Comparison of ENCODE assay signal across 18 cellular contexts in the genomic region with DNA sequence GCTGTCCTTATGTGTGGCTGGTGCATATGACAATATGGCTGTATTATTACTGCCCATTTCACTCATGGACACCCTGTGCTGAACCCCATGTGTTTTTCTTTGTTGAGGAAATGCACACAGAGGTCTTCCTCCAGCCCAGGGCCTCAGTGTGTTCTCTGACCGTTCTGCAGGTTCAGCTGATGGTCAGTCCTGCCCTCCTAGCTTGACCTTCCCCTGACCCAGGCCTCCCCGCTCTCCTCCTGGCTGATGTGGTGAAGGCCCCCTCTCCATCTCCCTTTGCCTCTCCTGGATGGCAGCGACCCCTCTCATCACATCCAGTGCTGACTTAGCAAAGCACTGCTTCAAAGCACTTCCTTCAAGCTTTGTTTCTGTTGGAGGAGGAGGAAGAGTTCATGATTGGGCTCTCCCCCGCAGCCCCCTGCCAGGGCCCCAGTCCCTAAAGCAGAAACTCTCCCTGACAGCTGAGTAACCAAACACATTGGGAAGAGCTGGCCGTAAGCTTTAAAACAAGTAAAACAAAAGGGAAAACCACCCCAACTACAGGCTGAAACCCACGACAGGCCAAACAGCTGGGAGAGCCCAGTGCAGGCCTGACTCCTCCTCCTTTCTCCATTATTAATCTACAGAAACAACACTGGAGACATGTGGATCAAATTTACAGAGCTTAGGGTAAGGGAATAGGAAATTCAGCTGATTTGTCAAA.
DNase-seq lines count a peak whose midpoint lies in the region; ATAC-seq, FAIRE-seq and TF ChIP-seq lines count a peak whose summit lies in the region.
"Had no signal": no experiment of that assay in that cellular context is flagged by ENCODE, and none has a peak within 500 bp of the region (broad histone marks: within the 10 kb centered on the region; RNA-seq: fewer than 3 reads in every experiment).

No MANE protein-coding gene starts in this region.

- peak overlapping the region; percentile 38 for H3K4me2 ChIP-seq in HepG2 (ENCODE audit: low read depth, low read length)

- H3K36me3 Mint-ChIP-seq in T-helper 2 cell treated with Interferon-gamma antibody and Interleukin-4, amounts not matched to agents 5 μg/mL and 100 μg/mL, for 36 hours (ENCODE audit: low read depth): no peaks in the 10 kb centered on the region
- H3K36me3 Mint-ChIP-seq in type B pancreatic cell: peaks cover 5% of the 10 kb centered on the region
- H3K36me3 Mint-ChIP-seq: natural killer cell treated with Interleukin-12 subunit alpha and Interleukin-12 subunit beta and Interleukin-15 and Interleukin-18, amount 100 ng/mL, for 72 hours had no signal

- no peak for TF ChIP-seq POLR2A in HepG2 (IDR thresholded peaks at IDR 0.05; ENCODE audit: insufficient read depth in 1 of 2, low read depth in 2 of 2, low read length in 2 of 2)

- H3K27me3 ChIP-seq in HepG2 (ENCODE audit: control insufficient read depth in 1 of 2, insufficient read depth in 2 of 2, low read length in 2 of 2): no peaks in the 10 kb centered on the region
- H3K27me3 ChIP-seq: left lung had no signal

- 33% methylated on average over 6 of the region's 6 CpGs for WGBS in HepG2 (ENCODE audit: low lambda C conversion rate)

- TF ChIP-seq RAD21 in HepG2 (CRISPR knock-in tag; IDR thresholded peaks at IDR 0.05): no peak

- no TSS peak for BruUV-seq in HepG2 (replicated peaks; lab: Mats Ljungman, UMichigan)

- H3K27ac Mint-ChIP-seq in T-helper 2 cell treated with Interferon-gamma antibody and Interleukin-4, amounts not matched to agents 5 μg/mL and 100 μg/mL, for 36 hours: peak overlapping the region; percentile 14
- peak overlapping the region; percentile 76 for H3K27ac Mint-ChIP-seq in type B pancreatic cell

- no peak for TF ChIP-seq EP300 in HepG2 (IDR thresholded peaks at IDR 0.05; ENCODE audit: low read depth in 2 of 2, low read length in 2 of 2)
- no peak for TF ChIP-seq EP300 in HepG2 (CRISPR knock-in tag; IDR thresholded peaks at IDR 0.05; ENCODE audit: borderline replicate concordance)

- no peaks in the 10 kb centered on the region for H4K20me1 ChIP-seq in HepG2 (ENCODE audit: insufficient read depth, low read length)

- peak; percentile 6; the same call in 2 of the 3 replicates for ATAC-seq in HepG2
- no peak for ATAC-seq in HG03469 (IDR thresholded peaks at IDR 0.05; ENCODE audit: unreplicated experiment)
- ATAC-seq: left lung; natural killer cell treated with Interleukin-12 subunit alpha and Interleukin-12 subunit beta and Interleukin-15 and Interleukin-18, amount 100 ng/mL, for 72 hours; stimulated activated naive CD8-positive, alpha-beta T cell treated with anti-CD3 and anti-CD28 coated beads, Interleukin-15, amount 100 ng/mL, for 72 hours had no signal

- TF ChIP-seq CTCF in HepG2 (CRISPR knock-in tag; IDR thresholded peaks at IDR 0.05) (no peak), type B pancreatic cell (conservative IDR thresholded peaks at IDR 0.05) (no peak)

- CTCF ChIA-PET in HepG2 (lab: Yijun Ruan, JAX; ENCODE audit: low intra/inter-chr PET ratio, low total read pairs): no interaction called here

- no peak overlapping the region for H2AFZ ChIP-seq in HepG2 (ENCODE audit: low read length)

- peaks cover 41% of the 10 kb centered on the region for H3K4me1 Mint-ChIP-seq in T-helper 2 cell treated with Interferon-gamma antibody and Interleukin-4, amounts not matched to agents 5 μg/mL and 100 μg/mL, for 36 hours (ENCODE audit: low read depth)
- H3K4me1 Mint-ChIP-seq in type B pancreatic cell (ENCODE audit: unreplicated experiment): peaks cover 59% of the 10 kb centered on the region

- no peak overlapping the region; the same call in 1 of the 2 replicates for H3K9ac ChIP-seq in HepG2 (ENCODE audit: insufficient read depth, low read depth, low read length)

- no peak for DNase-seq in T-helper 2 cell treated with Interferon-gamma antibody and Interleukin-4, amounts not matched to agents 5 μg/mL and 100 μg/mL, for 36 hours (ENCODE audit: low spot score)
- DNase-seq in T-helper 2 cell (no peak), UCSD-AML1 (lab: John Stamatoyannopoulos, UW; ENCODE audit: unreplicated experiment) (peak; percentile 36), HepG2 (ENCODE audit: low spot score) (no peak), type B pancreatic cell (ENCODE audit: extremely low spot score, unreplicated experiment) (no peak), NCI-H524 treated with DMSO at 0.1 percent for 48 hours (lab: John Stamatoyannopoulos, UW) (no peak)
- DNase-seq in activated T-cell treated with anti-CD3 and anti-CD28 coated beads, Interleukin-2, amount 50 U/mL, for 48 hours: no peak
- DNase-seq: activated naive CD4-positive, alpha-beta T cell treated with anti-CD3 and anti-CD28 coated beads, Interleukin-2, amount 50 U/mL, for 16 hours; erythroblast; left lung; NCI-H2081 treated with DMSO at 0.1 percent for 48 hours; NCI-H82; SHP77 treated with DMSO at 0.1 percent for 48 hours; stimulated activated naive CD8-positive, alpha-beta T cell treated with anti-CD3 and anti-CD28 coated beads, Interleukin-15, amount 100 ng/mL, for 72 hours had no signal

- H3K27ac ChIP-seq in HepG2 (ENCODE audit: extremely low read length, insufficient read depth, low read length): peak overlapping the region; percentile 43
- H3K27ac ChIP-seq: left lung, skin epidermis had no signal

- H3K36me3 ChIP-seq in HepG2 (replicated peaks in 1 of 2; ENCODE audit: control insufficient read depth in 1 of 2, insufficient read depth in 2 of 2, low read length in 2 of 2): peaks cover 1 to 14% of the 10 kb centered on the region in 2 experiments; a peak in 4 of 5 replicates
- H3K36me3 ChIP-seq: left lung had no signal

- peaks cover 88% of the 10 kb centered on the region for H3K4me1 ChIP-seq in HepG2 (ENCODE audit: insufficient read depth, low read length)

- H3K79me2 ChIP-seq in HepG2 (ENCODE audit: insufficient read depth, low read length): peaks cover 11% of the 10 kb centered on the region

- no peaks in the 10 kb centered on the region for H3K9me3 ChIP-seq in HepG2 (ENCODE audit: low read length)
- H3K9me3 ChIP-seq: left lung had no signal

- POLR2A ChIA-PET in HepG2 (lab: Yijun Ruan, JAX): interaction anchor here (0.7 to 1.7 kb wide), 6 partner anchors 19 to 151 kb away, joined by 3 to 8 read pairs (median 3); a partner anchor contains a TSS

- no peak for FAIRE-seq in HepG2 (lab: Jason Lieb, UNC)
- FAIRE-seq: GM18507 had no signal

- H3K4me3 ChIP-seq in HepG2 (replicated peaks in 1 of 3; ENCODE audit: insufficient read depth in 1 of 3, low read depth in 2 of 3, low read length in 3 of 3): no peak overlapping the region; a peak in 1 of 6 replicates
- H3K4me3 ChIP-seq: left lung, skin epidermis had no signal

- in situ Hi-C loops in HepG2 (cut with HindIII; ENCODE audit: extremely low pct_ligation_motif_present, low pct_unique_long_range_greater_than_20kb): no loop called here

- no peaks in the 10 kb centered on the region for H3K27me3 Mint-ChIP-seq in T-helper 2 cell treated with Interferon-gamma antibody and Interleukin-4, amounts not matched to agents 5 μg/mL and 100 μg/mL, for 36 hours (ENCODE audit: low read depth)
- no peaks in the 10 kb centered on the region for H3K27me3 Mint-ChIP-seq in type B pancreatic cell

- H3K9me3 Mint-ChIP-seq in T-helper 2 cell treated with Interferon-gamma antibody and Interleukin-4, amounts not matched to agents 5 μg/mL and 100 μg/mL, for 36 hours: no peaks in the 10 kb centered on the region
- H3K9me3 Mint-ChIP-seq in type B pancreatic cell: no peaks in the 10 kb centered on the region
- H3K9me3 Mint-ChIP-seq: natural killer cell treated with Interleukin-12 subunit alpha and Interleukin-12 subunit beta and Interleukin-15 and Interleukin-18, amount 100 ng/mL, for 72 hours; stimulated activated naive CD8-positive, alpha-beta T cell treated with anti-CD3 and anti-CD28 coated beads, Interleukin-15, amount 100 ng/mL, for 72 hours had no signal

- H3K4me3 Mint-ChIP-seq in T-helper 2 cell treated with Interferon-gamma antibody and Interleukin-4, amounts not matched to agents 5 μg/mL and 100 μg/mL, for 36 hours: no peak overlapping the region
- peak overlapping the region; percentile 58 for H3K4me3 Mint-ChIP-seq in type B pancreatic cell
- H3K4me3 Mint-ChIP-seq: natural killer cell treated with Interleukin-12 subunit alpha and Interleukin-12 subunit beta and Interleukin-15 and Interleukin-18, amount 100 ng/mL, for 72 hours; stimulated activated naive CD8-positive, alpha-beta T cell treated with anti-CD3 and anti-CD28 coated beads, Interleukin-15, amount 100 ng/mL, for 72 hours had no signal

- intact Hi-C loops in HepG2 (cut with micrococcal nuclease; ENCODE audit: unreplicated experiment): no loop called here

TF ChIP-seq in HepG2, 621 proteins besides CTCF, POLR2A, EP300 and RAD21 (continues in another document):
- TF ChIP-seq CENPT (CRISPR knock-in tag; IDR thresholded peaks at IDR 0.05; ENCODE audit: low read depth) (no peak), ZNF317 (CRISPR knock-in tag; IDR thresholded peaks at IDR 0.05) (0 out of 2 replicates have a peak, but pooled peaks have one; percentile 30), ZFX (CRISPR knock-in tag; IDR thresholded peaks at IDR 0.05; ENCODE audit: low read depth) (peak; percentile 7; the same call in 1 of the 2 replicates), HDAC1 (CRISPR knock-in tag; IDR thresholded peaks at IDR 0.05) (0 out of 2 replicates have a peak, but pooled peaks have one; percentile 16), RARA (CRISPR knock-in tag; IDR thresholded peaks at IDR 0.05) (peak; percentile 78)
- TF ChIP-seq, protein P1, sequence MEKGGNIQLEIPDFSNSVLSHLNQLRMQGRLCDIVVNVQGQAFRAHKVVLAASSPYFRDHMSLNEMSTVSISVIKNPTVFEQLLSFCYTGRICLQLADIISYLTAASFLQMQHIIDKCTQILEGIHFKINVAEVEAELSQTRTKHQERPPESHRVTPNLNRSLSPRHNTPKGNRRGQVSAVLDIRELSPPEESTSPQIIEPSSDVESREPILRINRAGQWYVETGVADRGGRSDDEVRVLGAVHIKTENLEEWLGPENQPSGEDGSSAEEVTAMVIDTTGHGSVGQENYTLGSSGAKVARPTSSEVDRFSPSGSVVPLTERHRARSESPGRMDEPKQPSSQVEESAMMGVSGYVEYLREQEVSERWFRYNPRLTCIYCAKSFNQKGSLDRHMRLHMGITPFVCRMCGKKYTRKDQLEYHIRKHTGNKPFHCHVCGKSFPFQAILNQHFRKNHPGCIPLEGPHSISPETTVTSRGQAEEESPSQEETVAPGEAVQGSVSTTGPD (CRISPR knock-in tag; IDR thresholded peaks at IDR 0.05): no peak
